24 cellular contexts compared by ENCODE assay signal in the genomic region with DNA sequence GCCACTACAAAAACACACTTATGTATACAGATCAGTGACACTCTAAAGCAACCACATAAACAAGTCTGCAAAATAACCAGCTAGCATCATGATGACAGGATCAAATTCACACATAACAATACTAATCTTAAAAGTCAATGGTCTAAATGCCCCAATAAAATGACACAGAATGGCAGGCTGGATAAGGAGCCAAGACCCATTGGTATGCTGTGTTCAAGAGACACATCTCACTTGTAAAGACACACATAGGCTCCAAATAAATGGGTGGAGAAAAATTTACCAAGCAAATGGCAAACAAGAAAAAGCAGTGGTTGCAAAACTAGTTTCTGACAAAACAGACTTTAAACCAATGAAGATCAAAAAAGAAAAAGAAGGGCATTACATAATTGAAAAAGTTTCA.
"Had no signal": no experiment of that assay in that cellular context is flagged by ENCODE, and none has a peak within 500 bp of the region (broad histone marks: within the 10 kb centered on the region; RNA-seq: fewer than 3 reads in every experiment).

No MANE protein-coding gene starts in this region.

- DNase-seq: colonic mucosa; cortex of kidney; dermis blood vessel endothelial cell; dorsolateral prefrontal cortex; effector CD4-positive, alpha-beta T cell; effector CD8-positive, alpha-beta T cell; effector memory CD4-positive, alpha-beta T cell; effector memory CD8-positive, alpha-beta T cell; endodermal cell; erythroblast; esophagus squamous epithelium; foreskin fibroblast; foreskin keratinocyte; foreskin melanocyte; gastrocnemius medialis; glutamatergic neuron; head of caudate nucleus; heart left ventricle; heart right ventricle had no signal

- H3K27ac ChIP-seq: colonic mucosa, coronary artery, dorsolateral prefrontal cortex, epithelial cell of prostate, esophagus muscularis mucosa, esophagus squamous epithelium, foreskin keratinocyte, gastrocnemius medialis, gastroesophageal sphincter, heart left ventricle, heart right ventricle had no signal

- H3K4me1 ChIP-seq: colonic mucosa, esophagus muscularis mucosa, esophagus squamous epithelium, foreskin keratinocyte, gastrocnemius medialis, gastroesophageal sphincter, heart left ventricle, heart right ventricle had no signal

- H3K4me3 ChIP-seq: colonic mucosa, coronary artery, dorsolateral prefrontal cortex, esophagus muscularis mucosa, esophagus squamous epithelium, gastrocnemius medialis, gastroesophageal sphincter, heart left ventricle, heart right ventricle had no signal

- H3K9me3 ChIP-seq: colonic mucosa, gastrocnemius medialis had no signal

- H3K36me3 ChIP-seq: colonic mucosa, esophagus muscularis mucosa, esophagus squamous epithelium, gastrocnemius medialis, gastroesophageal sphincter, heart left ventricle, heart right ventricle had no signal

- ATAC-seq: effector memory CD8-positive, alpha-beta T cell; esophagus mucosa; foreskin keratinocyte; gastrocnemius medialis; gastroesophageal sphincter; heart left ventricle; heart right ventricle had no signal
